In the genomic region with DNA sequence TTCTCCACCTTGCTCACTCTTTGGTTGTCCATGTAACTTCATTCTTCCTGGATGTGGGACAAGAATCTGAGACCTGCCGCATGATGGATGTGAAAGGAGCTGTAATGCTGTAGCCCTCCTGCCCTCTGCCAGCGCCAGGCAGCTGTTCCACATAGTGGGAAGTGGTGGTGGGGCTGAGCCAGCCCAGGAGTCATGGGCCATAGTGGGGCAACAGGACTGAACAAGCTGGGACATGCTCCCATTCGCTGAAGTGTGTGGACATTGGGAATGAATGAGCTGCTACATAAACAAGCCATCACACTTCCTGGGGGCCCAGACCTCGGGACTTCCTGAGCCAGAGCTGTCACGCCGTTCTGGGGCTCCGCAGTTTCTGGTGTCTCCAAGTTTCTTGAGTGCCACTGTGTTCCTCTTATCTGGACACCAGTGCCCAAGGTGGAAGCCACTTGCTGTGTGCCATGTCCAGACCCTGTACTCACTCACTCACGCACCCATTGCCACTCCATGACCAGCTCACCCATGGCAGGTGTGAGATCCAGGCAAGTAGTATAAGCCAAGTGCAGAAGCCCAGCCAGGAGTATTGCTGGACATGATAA, we compare ENCODE assay signal across 33 cellular contexts.
"Had no signal": no experiment of that assay in that cellular context is flagged by ENCODE, and none has a peak within 500 bp of the region (broad histone marks: within the 10 kb centered on the region; RNA-seq: fewer than 3 reads in every experiment).

No MANE protein-coding gene starts in this region.

- H3K27me3 Mint-ChIP-seq: activated B cell treated with CpG ODN at 0.5 μM for 24 hours; activated CD8-positive, alpha-beta T cell treated with anti-CD3 and anti-CD28 coated beads for 36 hours; activated naive CD8-positive, alpha-beta T cell; activated T-helper 17 cell treated with anti-CD3 and anti-CD28 coated beads, Interleukin-2, amount 50 U/mL, for 72 hours; dendritic cell treated with granulocyte-macrophage colony-stimulating factor and Interleukin-4, amounts not matched to agents 40 ng/mL and 50 ng/mL, for 4 days; T-helper 17 cell had no signal

- H3K27ac Mint-ChIP-seq: activated B cell treated with CpG ODN at 0.5 μM for 24 hours; activated CD8-positive, alpha-beta T cell treated with anti-CD3 and anti-CD28 coated beads for 36 hours; activated naive CD8-positive, alpha-beta T cell; activated T-helper 17 cell treated with anti-CD3 and anti-CD28 coated beads, Interleukin-2, amount 50 U/mL, for 72 hours; dendritic cell treated with granulocyte-macrophage colony-stimulating factor and Interleukin-4, amounts not matched to agents 40 ng/mL and 50 ng/mL, for 4 days; endodermal cell; T-helper 17 cell; T-helper 2 cell treated with Interferon-gamma antibody and Interleukin-4, amounts not matched to agents 5 μg/mL and 100 μg/mL, for 36 hours had no signal

- DNase-seq: activated B cell treated with CpG ODN at 0.5 μM for 24 hours; activated CD4-positive, alpha-beta T cell treated with anti-CD3 and anti-CD28 coated beads for 48 hours; activated CD4-positive, alpha-beta T cell treated with anti-CD3 and anti-CD28 coated beads, Interleukin-2, amount 50 U/mL, for 1 hour; activated CD4-positive, alpha-beta T cell treated with anti-CD3 and anti-CD28 coated beads, Interleukin-2, amount 50 U/mL, for 48 hours; activated CD8-positive, alpha-beta memory T cell treated with anti-CD3 and anti-CD28 coated beads for 24 hours; activated CD8-positive, alpha-beta T cell treated with anti-CD3 and anti-CD28 coated beads for 36 hours; activated effector memory CD4-positive, alpha-beta T cell treated with Interleukin-2 at 50 U/mL for 16 hours; activated gamma-delta T cell treated with Interleukin-2 at 50 U/mL for 16 hours; activated naive CD4-positive, alpha-beta T cell treated with anti-CD3 and anti-CD28 coated beads, Interleukin-2, amount 50 U/mL, for 16 hours; activated naive CD4-positive, alpha-beta T cell treated with Interleukin-2 at 50 U/mL for 16 hours; activated T-cell treated with anti-CD3 and anti-CD28 coated beads, Interleukin-2, amount 50 U/mL, for 4 hours; amniotic stem cell; anterior cingulate cortex; brain microvascular endothelial cell; caudate nucleus; dorsolateral prefrontal cortex; effector memory CD4-positive, alpha-beta T cell; endodermal cell; erythroblast; foreskin keratinocyte; gastrocnemius medialis; T-helper 1 cell; T-helper 17 cell; T1000; WERI-Rb-1 had no signal

- H3K9me3 Mint-ChIP-seq: endodermal cell had no signal

- H3K36me3 ChIP-seq: brain microvascular endothelial cell, esophagus muscularis mucosa, gastrocnemius medialis, WERI-Rb-1 had no signal

- H3K4me1 Mint-ChIP-seq: activated B cell treated with CpG ODN at 0.5 μM for 24 hours; activated T-helper 17 cell treated with anti-CD3 and anti-CD28 coated beads, Interleukin-2, amount 50 U/mL, for 72 hours; endodermal cell; T-helper 17 cell had no signal

- ATAC-seq: activated CD4-positive, CD25-positive, alpha-beta regulatory T cell treated with anti-CD3 and anti-CD28 coated beads, Interleukin-2, amount 50 U/mL, for 24 hours; activated CD8-positive, alpha-beta T cell treated with anti-CD3 and anti-CD28 coated beads for 36 hours; activated T-cell treated with anti-CD3 and anti-CD28 coated beads, Interleukin-2, amount 50 U/mL, for 4 hours; activated T-helper 17 cell treated with anti-CD3 and anti-CD28 coated beads, Interleukin-2, amount 50 U/mL, for 72 hours; foreskin keratinocyte; gastrocnemius medialis; T-helper 17 cell had no signal

- H3K27ac ChIP-seq: brain microvascular endothelial cell, coronary artery, dorsolateral prefrontal cortex, esophagus muscularis mucosa, foreskin keratinocyte, gastrocnemius medialis, WERI-Rb-1 had no signal

- H3K36me3 Mint-ChIP-seq: activated naive CD8-positive, alpha-beta T cell had no signal

- H3K27me3 ChIP-seq: brain microvascular endothelial cell, dorsolateral prefrontal cortex, esophagus muscularis mucosa, foreskin keratinocyte, gastrocnemius medialis had no signal

- H3K9me3 ChIP-seq: esophagus muscularis mucosa, gastrocnemius medialis had no signal

- H3K4me3 ChIP-seq: coronary artery, dorsolateral prefrontal cortex, esophagus muscularis mucosa, gastrocnemius medialis had no signal

- H3K4me1 ChIP-seq: esophagus muscularis mucosa, foreskin keratinocyte, gastrocnemius medialis had no signal

- FAIRE-seq: astrocyte had no signal

- H3K4me3 Mint-ChIP-seq: activated B cell treated with CpG ODN at 0.5 μM for 24 hours; activated CD8-positive, alpha-beta T cell treated with anti-CD3 and anti-CD28 coated beads for 36 hours; activated naive CD8-positive, alpha-beta T cell; activated T-cell treated with anti-CD3 and anti-CD28 coated beads, Interleukin-2, amount 50 U/mL, for 4 hours; activated T-helper 17 cell treated with anti-CD3 and anti-CD28 coated beads, Interleukin-2, amount 50 U/mL, for 72 hours; dendritic cell treated with granulocyte-macrophage colony-stimulating factor and Interleukin-4, amounts not matched to agents 40 ng/mL and 50 ng/mL, for 4 days; endodermal cell; T-helper 17 cell; T-helper 2 cell treated with Interferon-gamma antibody and Interleukin-4, amounts not matched to agents 5 μg/mL and 100 μg/mL, for 36 hours had no signal
